Comparison of ENCODE assay signal across 1 cellular context in the genomic region with DNA sequence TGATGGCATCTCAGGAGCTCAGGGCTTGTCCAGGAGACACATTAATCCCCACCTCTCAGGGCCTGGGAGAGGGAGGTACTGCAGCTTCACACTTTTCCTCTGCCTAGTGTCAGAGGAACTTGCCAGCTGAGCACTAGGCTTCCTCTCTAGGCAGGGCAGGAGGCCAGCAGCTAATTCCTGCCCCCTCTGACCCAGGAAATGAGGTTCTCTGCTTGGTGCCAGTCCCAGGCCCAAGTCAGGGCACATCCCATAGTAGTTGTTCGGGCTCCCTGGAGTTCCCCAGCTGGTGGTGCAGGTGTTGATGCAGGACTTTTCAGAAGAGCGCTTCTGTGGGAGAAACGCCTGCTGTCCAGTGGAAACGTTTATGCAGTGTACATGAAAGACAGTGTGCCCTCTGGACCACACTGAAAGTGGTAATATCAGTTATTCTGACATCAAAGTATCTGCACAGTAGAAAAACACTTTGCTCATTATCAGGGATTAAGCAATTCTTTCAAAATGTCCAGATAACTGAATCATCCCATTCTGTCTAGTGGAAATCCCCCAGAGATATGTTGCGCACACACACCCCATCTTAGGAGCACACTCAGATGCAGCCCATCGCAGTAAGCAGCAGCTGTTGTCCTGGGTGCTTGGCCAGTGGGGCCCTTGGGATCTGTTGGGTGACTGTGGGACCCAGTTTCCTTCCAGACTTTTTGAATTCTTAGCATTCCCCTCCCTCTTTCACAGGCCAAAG.
TF ChIP-seq lines count a peak whose summit lies in the region.

No MANE protein-coding gene starts in this region.

TF ChIP-seq in endothelial cell of umbilical vein, 7 proteins besides CTCF, POLR2A, EP300 and RAD21:
- TF ChIP-seq, protein P1, sequence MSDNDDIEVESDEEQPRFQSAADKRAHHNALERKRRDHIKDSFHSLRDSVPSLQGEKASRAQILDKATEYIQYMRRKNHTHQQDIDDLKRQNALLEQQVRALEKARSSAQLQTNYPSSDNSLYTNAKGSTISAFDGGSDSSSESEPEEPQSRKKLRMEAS (IDR thresholded peaks at IDR 0.05; ENCODE audit: insufficient read depth, insufficient read length) = no peak
- TF ChIP-seq EZH2 (IDR thresholded peaks at IDR 0.05; ENCODE audit: borderline replicate concordance, low read depth, low read length, severe bottlenecking) (no peak), FOS (IDR thresholded peaks at IDR 0.05; ENCODE audit: borderline replicate concordance, insufficient read depth, low read length) (no peak), JUN (IDR thresholded peaks at IDR 0.05; ENCODE audit: borderline replicate concordance, insufficient read depth, insufficient read length, low read depth) (no peak), MYC (IDR thresholded peaks at IDR 0.05; ENCODE audit: low read depth, low read length) (no peak), POLR2AphosphoS5 (IDR thresholded peaks at IDR 0.05; ENCODE audit: insufficient read depth, low read depth, low read length) (no peak), GATA2 (IDR thresholded peaks at IDR 0.05; ENCODE audit: insufficient read depth, insufficient read length, low read depth, low read length) (no peak)
TF ChIP-seq in endothelial cell of umbilical vein: peak in this region for 0.
